Comparison of ENCODE assay signal across 8 cellular contexts in the genomic region with DNA sequence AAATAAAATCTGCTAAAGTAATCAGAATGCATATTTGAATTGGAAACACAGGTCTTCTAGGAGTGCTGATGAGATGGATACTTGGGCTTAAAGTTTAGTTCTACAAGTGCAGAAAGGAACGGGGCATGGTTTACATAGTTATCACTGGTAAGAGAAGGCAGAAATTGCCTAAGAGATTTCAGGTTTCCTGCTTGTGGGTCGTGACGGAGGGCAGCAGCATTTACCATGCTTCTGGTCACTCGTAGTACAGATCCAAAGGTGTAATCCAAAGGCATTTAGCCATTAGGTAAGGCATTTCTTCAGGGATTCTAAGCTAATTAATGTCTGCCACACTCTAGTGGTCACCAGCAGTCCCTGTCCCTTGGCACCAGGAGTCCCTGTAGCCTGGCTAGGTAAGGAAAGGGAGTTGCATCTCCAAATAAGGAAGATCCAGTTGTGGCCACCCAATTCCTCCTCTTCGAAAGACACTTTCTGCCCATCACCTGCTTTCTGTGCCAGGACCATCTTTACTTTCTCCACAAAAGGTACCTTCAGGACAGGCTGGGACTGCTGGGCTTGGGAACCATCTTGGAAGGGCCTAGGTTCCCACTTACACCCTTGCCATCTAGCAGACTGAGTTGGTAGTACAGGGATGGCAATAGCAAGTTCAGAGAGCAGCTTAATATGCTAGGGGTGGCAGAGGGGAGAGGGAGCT.
DNase-seq lines count a peak whose midpoint lies in the region; ATAC-seq and TF ChIP-seq lines count a peak whose summit lies in the region.

No MANE protein-coding gene starts in this region.

- peak overlapping the region; percentile 62 for H3K9ac ChIP-seq in HUES6 (ENCODE audit: low read length)

- H3K9me3 ChIP-seq in HUES6 (ENCODE audit: control insufficient read depth, insufficient read depth, low read depth, low read length): no peaks in the 10 kb centered on the region
- no peaks in the 10 kb centered on the region for H3K9me3 ChIP-seq in muscle layer of duodenum (ENCODE audit: control insufficient read depth in 1 of 2, low read length in 2 of 2)

- H3K27me3 ChIP-seq in HUES6 (ENCODE audit: control insufficient read depth, insufficient read depth, low read length) (no peaks in the 10 kb centered on the region), brain microvascular endothelial cell (replicated peaks) (no peaks in the 10 kb centered on the region), muscle layer of duodenum (ENCODE audit: low read depth, low read length) (no peaks in the 10 kb centered on the region)

- H3K4me3 ChIP-seq in AG10803 (ENCODE audit: low read length) (peak overlapping the region; percentile 92), HUES6 (ENCODE audit: low read depth, low read length) (peak overlapping the region; percentile 72), brain microvascular endothelial cell (ENCODE audit: low read depth, low read length) (peak overlapping the region; percentile 83), muscle layer of duodenum (ENCODE audit: low read depth in 1 of 2, low read length in 2 of 2) (peak overlapping the region; percentile 68 to 98)

- no peak overlapping the region for H3K27ac ChIP-seq in HUES6 (ENCODE audit: low read depth, low read length)
- H3K27ac ChIP-seq in brain microvascular endothelial cell: no peak overlapping the region
- H3K27ac ChIP-seq in muscle layer of duodenum (ENCODE audit: low read length): peak overlapping the region; percentile 90

- H3K36me3 ChIP-seq in HUES6 (ENCODE audit: control insufficient read depth, insufficient read depth, low read length) (no peaks in the 10 kb centered on the region), brain microvascular endothelial cell (replicated peaks) (no peaks in the 10 kb centered on the region), muscle layer of duodenum (ENCODE audit: control insufficient read depth in 1 of 2, insufficient read depth in 2 of 2, low read length in 2 of 2) (peaks cover 0 to 9% of the 10 kb centered on the region in 2 donors)

- H3K4me1 ChIP-seq in HUES6 (ENCODE audit: control insufficient read depth, insufficient read depth, low read length): peaks cover 33% of the 10 kb centered on the region
- H3K4me1 ChIP-seq in muscle layer of duodenum (ENCODE audit: control insufficient read depth in 1 of 2, insufficient read depth in 2 of 2, low read length in 2 of 2): peaks cover 4 to 11% of the 10 kb centered on the region in 2 donors

- no peak for ATAC-seq in HG03175 (IDR thresholded peaks at IDR 0.05; ENCODE audit: unreplicated experiment)
- no peak for ATAC-seq in HG02642 (IDR thresholded peaks at IDR 0.05; ENCODE audit: poor library complexity, unreplicated experiment)

- no peak for DNase-seq in AG10803 (ENCODE audit: low read depth)
- DNase-seq in brain microvascular endothelial cell: no peak
- no peak for DNase-seq in NCI-H2171 treated with DMSO at 0.1 percent for 48 hours (lab: John Stamatoyannopoulos, UW)
- DNase-seq in HK-2 (ENCODE audit: unreplicated experiment): no peak

- in situ Hi-C loops in brain microvascular endothelial cell (cut with HindIII; ENCODE audit: low pct_ligation_motif_present, low sequenced_read_pairs): no loop called here

- no peak for TF ChIP-seq CTCF in AG10803 (conservative IDR thresholded peaks at IDR 0.05; ENCODE audit: low read length)
- TF ChIP-seq CTCF in brain microvascular endothelial cell (IDR thresholded peaks at IDR 0.05; ENCODE audit: low read depth, low read length, missing control alignments): no peak
